In genomic region chrX:18698762-18699650, GRCh38 we compare ENCODE assay signal across 1 cellular context.
TF ChIP-seq lines count a peak whose summit lies in the region.

No MANE protein-coding gene starts in this region.

TF ChIP-seq in HepG2, 621 proteins besides CTCF, POLR2A, EP300 and RAD21:
- no peak for TF ChIP-seq GLMP (CRISPR knock-in tag; IDR thresholded peaks at IDR 0.05; ENCODE audit: borderline replicate concordance)
- no peak for TF ChIP-seq PBX3 (CRISPR knock-in tag; IDR thresholded peaks at IDR 0.05; ENCODE audit: borderline replicate concordance)
- no peak for TF ChIP-seq HNF4G (IDR thresholded peaks at IDR 0.05; ENCODE audit: borderline replicate concordance, low read depth, low read length)
- no peak for TF ChIP-seq HNF4G (CRISPR knock-in tag; IDR thresholded peaks at IDR 0.05; ENCODE audit: borderline replicate concordance, low read depth)
- no peak for TF ChIP-seq ARHGAP35 (CRISPR knock-in tag; IDR thresholded peaks at IDR 0.05; ENCODE audit: borderline replicate concordance)
- no peak for TF ChIP-seq GABPA (IDR thresholded peaks at IDR 0.05; ENCODE audit: low read depth, low read length)
- TF ChIP-seq GABPA (CRISPR knock-in tag; IDR thresholded peaks at IDR 0.05; ENCODE audit: low read depth): no peak
- TF ChIP-seq SRSF4 (IDR thresholded peaks at IDR 0.05; ENCODE audit: low read depth, low read length, poor library complexity, severe bottlenecking): no peak
- no peak for TF ChIP-seq TBL1XR1 (IDR thresholded peaks at IDR 0.05; ENCODE audit: borderline replicate concordance, low read length, partially characterized antibody)
- TF ChIP-seq ZMAT5 (CRISPR knock-in tag; IDR thresholded peaks at IDR 0.05; ENCODE audit: borderline replicate concordance, low read depth): no peak
- TF ChIP-seq ZNF710 (CRISPR knock-in tag; IDR thresholded peaks at IDR 0.05; ENCODE audit: borderline replicate concordance): no peak
- TF ChIP-seq ZSCAN25 (CRISPR knock-in tag; IDR thresholded peaks at IDR 0.05): no peak
- TF ChIP-seq HMG20B (CRISPR knock-in tag; conservative IDR thresholded peaks at IDR 0.05): no peak
- TF ChIP-seq SP1 (IDR thresholded peaks at IDR 0.05): no peak
- TF ChIP-seq SP1 (CRISPR knock-in tag; IDR thresholded peaks at IDR 0.05): no peak
- TF ChIP-seq ZNF468 (CRISPR knock-in tag; IDR thresholded peaks at IDR 0.05): no peak
- no peak for TF ChIP-seq REXO4 (CRISPR knock-in tag; IDR thresholded peaks at IDR 0.05; ENCODE audit: borderline replicate concordance)
- TF ChIP-seq PTBP1 (IDR thresholded peaks at IDR 0.05; ENCODE audit: low read depth, low read length, poor library complexity, severe bottlenecking): no peak
- TF ChIP-seq ZNF746 (CRISPR knock-in tag; IDR thresholded peaks at IDR 0.05): no peak
- TF ChIP-seq ZNF598 (CRISPR knock-in tag; IDR thresholded peaks at IDR 0.05; ENCODE audit: borderline replicate concordance): no peak
- no peak for TF ChIP-seq PLSCR1 (CRISPR knock-in tag; IDR thresholded peaks at IDR 0.05; ENCODE audit: borderline replicate concordance)
- TF ChIP-seq FOSL1 (CRISPR knock-in tag; IDR thresholded peaks at IDR 0.05; ENCODE audit: borderline replicate concordance): no peak
